Comparison of ENCODE assay signal across 28 cellular contexts in genomic region chr7:159113056-159113455, GRCh38. TPM values are rescaled to one million over a fixed set of nuclear protein-coding genes. Genes with fewer than 3 reads are reported as not detected.
"Had no signal": no experiment of that assay in that cellular context is flagged by ENCODE, and none has a peak within 500 bp of the region (broad histone marks: within the 10 kb centered on the region; RNA-seq: fewer than 3 reads in every experiment).

No MANE protein-coding gene starts in this region.

- H3K9me3 ChIP-seq: right lobe of liver, testis, upper lobe of left lung had no signal

- H3K27me3 Mint-ChIP-seq: activated B cell treated with CpG ODN at 0.5 μM for 24 hours had no signal

- H3K36me3 Mint-ChIP-seq: activated naive CD4-positive, alpha-beta T cell treated with anti-CD3 and anti-CD28 coated beads, Interleukin-2, amount 50 U/mL, for 24 hours; brain; mesothelial cell of epicardium; naive thymus-derived CD8-positive, alpha-beta T cell had no signal

- H3K27ac Mint-ChIP-seq: activated B cell treated with CpG ODN at 0.5 μM for 24 hours; activated CD4-positive, alpha-beta T cell treated with anti-CD3 and anti-CD28 coated beads for 36 hours; activated naive CD4-positive, alpha-beta T cell treated with anti-CD3 and anti-CD28 coated beads, Interleukin-2, amount 50 U/mL, for 24 hours; mesothelial cell of epicardium; T-helper 17 cell had no signal

- FAIRE-seq: endothelial cell of umbilical vein, small intestine had no signal

- H3K79me2 ChIP-seq: parathyroid adenoma had no signal

- H3K4me1 Mint-ChIP-seq: activated B cell treated with CpG ODN at 0.5 μM for 24 hours; activated naive CD4-positive, alpha-beta T cell treated with anti-CD3 and anti-CD28 coated beads, Interleukin-2, amount 50 U/mL, for 24 hours had no signal

- H3K4me3 Mint-ChIP-seq: activated B cell treated with CpG ODN at 0.5 μM for 24 hours; activated CD4-positive, alpha-beta T cell treated with anti-CD3 and anti-CD28 coated beads for 36 hours; activated naive CD4-positive, alpha-beta T cell treated with anti-CD3 and anti-CD28 coated beads, Interleukin-2, amount 50 U/mL, for 24 hours; activated T-cell treated with anti-CD3 and anti-CD28 coated beads, Interleukin-2, amount 50 U/mL, for 4 hours; brain; mesothelial cell of epicardium had no signal

- ATAC-seq: activated CD4-positive, alpha-beta T cell treated with anti-CD3 and anti-CD28 coated beads for 36 hours; left ventricle myocardium superior; naive thymus-derived CD8-positive, alpha-beta T cell; T-helper 17 cell had no signal

- H3K4me3 ChIP-seq: right lobe of liver, upper lobe of left lung had no signal

- H3K36me3 ChIP-seq: right lobe of liver, upper lobe of left lung had no signal

- DNase-seq: activated B cell treated with CpG ODN at 0.5 μM for 24 hours; activated CD4-positive, alpha-beta T cell treated with anti-CD3 and anti-CD28 coated beads for 36 hours; activated CD4-positive, alpha-beta T cell treated with anti-CD3 and anti-CD28 coated beads, Interleukin-2, amount 50 U/mL, for 48 hours; activated CD8-positive, alpha-beta memory T cell treated with anti-CD3 and anti-CD28 coated beads, Interleukin-2, amount 50 U/mL, for 48 hours; activated T-cell treated with anti-CD3 and anti-CD28 coated beads, Interleukin-2, amount 50 U/mL, for 4 hours; anterior cingulate cortex; caudate nucleus; dermis blood vessel endothelial cell; effector memory CD4-positive, alpha-beta T cell; foreskin melanocyte; glutamatergic neuron; hypothalamus; mammary epithelial cell; naive thymus-derived CD8-positive, alpha-beta T cell; small intestine; stimulated activated CD4-positive, alpha-beta T cell treated with anti-CD3 and anti-CD28 coated beads, Interleukin-15, amount 100 ng/mL, for 24 hours; stimulated activated CD8-positive, alpha-beta memory T cell treated with anti-CD3 and anti-CD28 coated beads, Interleukin-4, amount 100 ng/mL, for 48 hours; SW 1271; T-helper 17 cell; testis had no signal

- H2AFZ ChIP-seq: parathyroid adenoma had no signal

- H3K9me3 Mint-ChIP-seq: activated B cell treated with CpG ODN at 0.5 μM for 24 hours; activated naive CD4-positive, alpha-beta T cell treated with anti-CD3 and anti-CD28 coated beads, Interleukin-2, amount 50 U/mL, for 24 hours; activated T-cell treated with anti-CD3 and anti-CD28 coated beads, Interleukin-2, amount 50 U/mL, for 4 hours; mesothelial cell of epicardium had no signal

- H3K27ac ChIP-seq: parathyroid adenoma, right lobe of liver, testis, upper lobe of left lung had no signal

- H3K4me1 ChIP-seq: right lobe of liver had no signal

- H3K27me3 ChIP-seq: right lobe of liver, testis had no signal

- H3K9ac ChIP-seq: parathyroid adenoma had no signal

RNA-seq across cellular contexts. Expression of gene VIPR2, which starts 31.6 kb away (rescaled TPM):
- total RNA-seq: activated B cell treated with CpG ODN at 0.5 μM for 24 hours, dermis blood vessel endothelial cell, endothelial cell of umbilical vein, mammary epithelial cell, T-helper 17 cell had no signal
- polyA plus RNA-seq: endothelial cell of umbilical vein, mammary epithelial cell had no signal
